1 cellular context compared by ENCODE assay signal in genomic region chr20:59040682-59041081, GRCh38.
TF ChIP-seq lines count a peak whose summit lies in the region.

No MANE protein-coding gene starts in this region.

TF ChIP-seq in endothelial cell of umbilical vein, 7 proteins besides CTCF, POLR2A, EP300 and RAD21:
- TF ChIP-seq JUN (IDR thresholded peaks at IDR 0.05; ENCODE audit: borderline replicate concordance, insufficient read depth, insufficient read length, low read depth) (no peak), MAX (IDR thresholded peaks at IDR 0.05; ENCODE audit: insufficient read depth, insufficient read length) (no peak), FOS (IDR thresholded peaks at IDR 0.05; ENCODE audit: borderline replicate concordance, insufficient read depth, low read length) (no peak), GATA2 (IDR thresholded peaks at IDR 0.05; ENCODE audit: insufficient read depth, insufficient read length, low read depth, low read length) (no peak), EZH2 (IDR thresholded peaks at IDR 0.05; ENCODE audit: borderline replicate concordance, low read depth, low read length, severe bottlenecking) (no peak), MYC (IDR thresholded peaks at IDR 0.05; ENCODE audit: low read depth, low read length) (no peak), POLR2AphosphoS5 (IDR thresholded peaks at IDR 0.05; ENCODE audit: insufficient read depth, low read depth, low read length) (no peak)
